Comparison of ENCODE assay signal across 18 cellular contexts in genomic region chr14:104054222-104054905, GRCh38. TPM values are rescaled to one million over a fixed set of nuclear protein-coding genes. Genes with fewer than 3 reads are reported as not detected.
DNase-seq lines count a peak whose midpoint lies in the region; ATAC-seq and TF ChIP-seq lines count a peak whose summit lies in the region.
"Had no signal": no experiment of that assay in that cellular context is flagged by ENCODE, and none has a peak within 500 bp of the region (broad histone marks: within the 10 kb centered on the region; RNA-seq: fewer than 3 reads in every experiment).

No MANE protein-coding gene starts in this region.

- TF ChIP-seq CTCF in natural killer cell (IDR thresholded peaks at IDR 0.05), result no peak
- TF ChIP-seq CTCF in glutamatergic neuron (IDR thresholded peaks at IDR 0.05; ENCODE audit: partially characterized antibody, unreplicated experiment), result no peak
- no peak for TF ChIP-seq CTCF in osteocyte (IDR thresholded peaks at IDR 0.05)
- no peak for TF ChIP-seq CTCF in upper lobe of right lung (IDR thresholded peaks at IDR 0.05)
- no peak for TF ChIP-seq CTCF in type B pancreatic cell (conservative IDR thresholded peaks at IDR 0.05)

- no peaks in the 10 kb centered on the region for H3K4me1 Mint-ChIP-seq in natural killer cell treated with Interleukin-12 subunit alpha and Interleukin-12 subunit beta and Interleukin-15 and Interleukin-18, amount 100 ng/mL, for 72 hours (ENCODE audit: low read depth in 2 of 2)
- H3K4me1 Mint-ChIP-seq in natural killer cell, result no peaks in the 10 kb centered on the region
- peaks cover 5% of the 10 kb centered on the region for H3K4me1 Mint-ChIP-seq in glutamatergic neuron (ENCODE audit: low read depth, unreplicated experiment)
- H3K4me1 Mint-ChIP-seq in osteocyte (ENCODE audit: unreplicated experiment), result no peaks in the 10 kb centered on the region
- no peaks in the 10 kb centered on the region for H3K4me1 Mint-ChIP-seq in type B pancreatic cell (ENCODE audit: unreplicated experiment)
- H3K4me1 Mint-ChIP-seq: CD4-positive, CD25-positive, alpha-beta regulatory T cell had no signal

- ATAC-seq in natural killer cell treated with Interleukin-12 subunit alpha and Interleukin-12 subunit beta and Interleukin-15 and Interleukin-18, amount 100 ng/mL, for 72 hours, result peak; percentile 9 to 34
- ATAC-seq in natural killer cell (no peak), upper lobe of right lung (peak; percentile 10)
- ATAC-seq: HCT116 had no signal

- H3K36me3 ChIP-seq in upper lobe of right lung, result no peaks in the 10 kb centered on the region

- H3K27me3 ChIP-seq in upper lobe of right lung, result no peaks in the 10 kb centered on the region
- H3K27me3 ChIP-seq: BLaER1 treated with 17β-estradiol and CSF1 and Interleukin-3, amounts not matched to agents 10 nM and 100 nM had no signal

- H3K36me3 Mint-ChIP-seq in natural killer cell treated with Interleukin-12 subunit alpha and Interleukin-12 subunit beta and Interleukin-15 and Interleukin-18, amount 100 ng/mL, for 72 hours, result no peaks in the 10 kb centered on the region
- H3K36me3 Mint-ChIP-seq in natural killer cell (no peaks in the 10 kb centered on the region), glutamatergic neuron (ENCODE audit: unreplicated experiment) (no peaks in the 10 kb centered on the region), osteocyte (ENCODE audit: unreplicated experiment) (no peaks in the 10 kb centered on the region), type B pancreatic cell (no peaks in the 10 kb centered on the region)
- H3K36me3 Mint-ChIP-seq: CD4-positive, CD25-positive, alpha-beta regulatory T cell had no signal

- H3K4me3 Mint-ChIP-seq in natural killer cell treated with Interleukin-12 subunit alpha and Interleukin-12 subunit beta and Interleukin-15 and Interleukin-18, amount 100 ng/mL, for 72 hours, result no peak overlapping the region
- H3K4me3 Mint-ChIP-seq in natural killer cell, result no peak overlapping the region
- H3K4me3 Mint-ChIP-seq in glutamatergic neuron (ENCODE audit: unreplicated experiment), result no peak overlapping the region
- no peak overlapping the region for H3K4me3 Mint-ChIP-seq in osteocyte (ENCODE audit: unreplicated experiment)
- H3K4me3 Mint-ChIP-seq in type B pancreatic cell, result no peak overlapping the region
- H3K4me3 Mint-ChIP-seq: CD4-positive, CD25-positive, alpha-beta regulatory T cell had no signal

- no peaks in the 10 kb centered on the region for H3K9me3 Mint-ChIP-seq in natural killer cell treated with Interleukin-12 subunit alpha and Interleukin-12 subunit beta and Interleukin-15 and Interleukin-18, amount 100 ng/mL, for 72 hours
- H3K9me3 Mint-ChIP-seq in natural killer cell (no peaks in the 10 kb centered on the region), glutamatergic neuron (ENCODE audit: unreplicated experiment) (peaks cover 4% of the 10 kb centered on the region), osteocyte (ENCODE audit: unreplicated experiment) (no peaks in the 10 kb centered on the region), type B pancreatic cell (no peaks in the 10 kb centered on the region)
- H3K9me3 Mint-ChIP-seq: CD4-positive, CD25-positive, alpha-beta regulatory T cell had no signal

- DNase-seq in natural killer cell treated with Interleukin-12 subunit alpha and Interleukin-12 subunit beta and Interleukin-15 and Interleukin-18, amount 100 ng/mL, for 72 hours (ENCODE audit: low spot score), result no peak
- no peak for DNase-seq in natural killer cell
- peak; percentile 32 for DNase-seq in glutamatergic neuron
- peak; percentile 79 for DNase-seq in osteocyte (ENCODE audit: extremely low spot score, unreplicated experiment)
- no peak for DNase-seq in upper lobe of right lung
- DNase-seq in type B pancreatic cell (ENCODE audit: extremely low spot score, unreplicated experiment), result no peak
- DNase-seq in mesenteric fat pad (ENCODE audit: low spot score), result no peak
- no peak for DNase-seq in SKM-1 (lab: John Stamatoyannopoulos, UW; ENCODE audit: unreplicated experiment)
- DNase-seq: ACHN; Calu3; CD4-positive, CD25-positive, alpha-beta regulatory T cell; DMS 273 treated with DMSO at 0.1 percent for 48 hours had no signal

- H3K4me1 ChIP-seq in upper lobe of right lung, result no peaks in the 10 kb centered on the region

- no peak overlapping the region for H3K4me3 ChIP-seq in upper lobe of right lung
- H3K4me3 ChIP-seq: BLaER1 treated with 17β-estradiol and CSF1 and Interleukin-3, amounts not matched to agents 10 nM and 100 nM had no signal

- no peak overlapping the region for H3K27ac ChIP-seq in upper lobe of right lung
- H3K27ac ChIP-seq: BLaER1 treated with 17β-estradiol and CSF1 and Interleukin-3, amounts not matched to agents 10 nM and 100 nM; HL-60 had no signal

- H3K27me3 Mint-ChIP-seq in natural killer cell treated with Interleukin-12 subunit alpha and Interleukin-12 subunit beta and Interleukin-15 and Interleukin-18, amount 100 ng/mL, for 72 hours, result peaks cover 16 to 37% of the 10 kb centered on the region in 2 donors
- H3K27me3 Mint-ChIP-seq in natural killer cell (ENCODE audit: low read depth in 2 of 2) (peaks cover 8 to 31% of the 10 kb centered on the region in 2 donors), glutamatergic neuron (ENCODE audit: unreplicated experiment) (peaks cover 5% of the 10 kb centered on the region), osteocyte (ENCODE audit: unreplicated experiment) (peaks cover 36% of the 10 kb centered on the region), type B pancreatic cell (peaks cover 45% of the 10 kb centered on the region)

- intact Hi-C loops in natural killer cell (cut with micrococcal nuclease) (no loop called here), upper lobe of right lung (cut with DNase I) (no loop called here)

- H3K9me3 ChIP-seq in upper lobe of right lung, result no peaks in the 10 kb centered on the region

- no peak overlapping the region for H3K27ac Mint-ChIP-seq in natural killer cell treated with Interleukin-12 subunit alpha and Interleukin-12 subunit beta and Interleukin-15 and Interleukin-18, amount 100 ng/mL, for 72 hours
- H3K27ac Mint-ChIP-seq in natural killer cell (no peak overlapping the region), glutamatergic neuron (ENCODE audit: unreplicated experiment) (no peak overlapping the region), osteocyte (ENCODE audit: unreplicated experiment) (no peak overlapping the region), type B pancreatic cell (no peak overlapping the region)
- H3K27ac Mint-ChIP-seq: CD4-positive, CD25-positive, alpha-beta regulatory T cell had no signal

RNA-seq across cellular contexts. Expression of gene ASPG, which starts 31.1 kb away (rescaled TPM):
- not detected for total RNA-seq in natural killer cell treated with Interleukin-12 subunit alpha and Interleukin-12 subunit beta and Interleukin-15 and Interleukin-18, amount 100 ng/mL, for 72 hours
- not detected for total RNA-seq in natural killer cell
- not detected for total RNA-seq in glutamatergic neuron (ENCODE audit: unreplicated experiment)
- not detected in 2 replicates for total RNA-seq in osteocyte
- 5.3 TPM for total RNA-seq in upper lobe of right lung
- 0.29 TPM in 1 of 2 replicates, not detected in the other for total RNA-seq in type B pancreatic cell (ENCODE audit: low replicate concordance)
- total RNA-seq in mesenteric fat pad, result 1.1 TPM
- total RNA-seq: A172; Calu3; CD4-positive, CD25-positive, alpha-beta regulatory T cell; Daoy; H4 had no signal

Comparison
In these comparisons a context has a peak if more than half of its experiments do, and no peak if none do; other contexts are left out.
1. ATAC-seq: peak in natural killer cell treated with Interleukin-12 subunit alpha and Interleukin-12 subunit beta and Interleukin-15 and Interleukin-18, amount 100 ng/mL, for 72 hours (2 of 2) and upper lobe of right lung (single experiment); none in natural killer cell (0 of 3).
2. DNase-seq: peak in glutamatergic neuron (single experiment) and osteocyte (single experiment); none in natural killer cell treated with Interleukin-12 subunit alpha and Interleukin-12 subunit beta and Interleukin-15 and Interleukin-18, amount 100 ng/mL, for 72 hours (single experiment), natural killer cell (single experiment), upper lobe of right lung (single experiment), type B pancreatic cell (single experiment), mesenteric fat pad (single experiment) and SKM-1 (single experiment).